Comparison of ENCODE assay signal across 1 cellular context in genomic region chr11:61161190-61162091, GRCh38.
TF ChIP-seq lines count a peak whose summit lies in the region.

VPS37C (minus strand) TSS chr11:61161426; CDS start chr11:61138829, 22,597 bp downstream.

TF ChIP-seq in K562, 482 proteins besides CTCF, POLR2A, EP300 and RAD21 (continued from another document and continues in another):
- TF ChIP-seq AFF1 (IDR thresholded peaks at IDR 0.05; ENCODE audit: low read depth in 1 of 2, partially characterized antibody in 2 of 2) (no peak), TBP (optimal IDR thresholded peaks at IDR 0.05; ENCODE audit: low read depth, low read length) (peak; percentile 61), CSDE1 (IDR thresholded peaks at IDR 0.05) (no peak), PYGO2 (tag; IDR thresholded peaks at IDR 0.05) (no peak), BRF1 (IDR thresholded peaks at IDR 0.05; ENCODE audit: borderline replicate concordance, extremely low read depth, insufficient read length) (no peak), MEIS2 (IDR thresholded peaks at IDR 0.05; ENCODE audit: partially characterized antibody) (no peak), ZNF707 (CRISPR knock-in tag; conservative IDR thresholded peaks at IDR 0.05) (no peak), MEF2D (tag; conservative IDR thresholded peaks at IDR 0.05; ENCODE audit: low read depth) (no peak), ELK3 (CRISPR knock-in tag; IDR thresholded peaks at IDR 0.05) (no peak), JUN (IDR thresholded peaks at IDR 0.05; ENCODE audit: borderline replicate concordance, low read depth, low read length) (no peak), JUN (CRISPR knock-in tag; IDR thresholded peaks at IDR 0.05; ENCODE audit: borderline replicate concordance) (no peak), ZNF165 (CRISPR knock-in tag; IDR thresholded peaks at IDR 0.05; ENCODE audit: borderline replicate concordance) (no peak), CHD7 (IDR thresholded peaks at IDR 0.05; ENCODE audit: low read depth, low read length) (no peak), CCAR2 (IDR thresholded peaks at IDR 0.05; ENCODE audit: low read depth, low read length) (no peak), ZFP91 (CRISPR knock-in tag; IDR thresholded peaks at IDR 0.05) (no peak), RCOR1 (IDR thresholded peaks at IDR 0.05; ENCODE audit: borderline replicate concordance in 1 of 2, low read depth in 2 of 2, low read length in 2 of 2) (no peak), RBM15 (IDR thresholded peaks at IDR 0.05; ENCODE audit: insufficient read depth, low read length) (no peak), CHD4 (IDR thresholded peaks at IDR 0.05; ENCODE audit: insufficient read depth, insufficient replicate concordance, low read depth, low read length, poor library complexity, severe bottlenecking) (no peak), RUNX1 (IDR thresholded peaks at IDR 0.05; ENCODE audit: low read depth) (no peak), MEF2A (IDR thresholded peaks at IDR 0.05; ENCODE audit: control insufficient read depth, low read depth, low read length) (no peak), LEF1 (IDR thresholded peaks at IDR 0.05) (no peak), DDX20 (tag; IDR thresholded peaks at IDR 0.05; ENCODE audit: low read depth) (no peak), ZNF232 (CRISPR knock-in tag; IDR thresholded peaks at IDR 0.05) (no peak; the same call in 1 of the 2 replicates), ZNF76 (CRISPR knock-in tag; IDR thresholded peaks at IDR 0.05; ENCODE audit: borderline replicate concordance) (no peak), GTF2E2 (tag; IDR thresholded peaks at IDR 0.05) (peak; percentile 63; the same call in 1 of the 2 replicates), POU5F1 (IDR thresholded peaks at IDR 0.05; ENCODE audit: borderline replicate concordance, low read depth, low read length, partially characterized antibody) (no peak), ZNF699 (CRISPR knock-in tag; IDR thresholded peaks at IDR 0.05; ENCODE audit: insufficient replicate concordance) (no peak), ZFX (CRISPR knock-in tag; IDR thresholded peaks at IDR 0.05) (peak; percentile 75), RBM39 (optimal IDR thresholded peaks at IDR 0.05; ENCODE audit: low read depth, low read length) (no peak), SIRT6 (IDR thresholded peaks at IDR 0.05; ENCODE audit: low read depth, low read length) (no peak), SMARCA4 (IDR thresholded peaks at IDR 0.05) (no peak), GABPB2 (CRISPR knock-in tag; conservative IDR thresholded peaks at IDR 0.05) (no peak), SETDB1 (IDR thresholded peaks at IDR 0.05; ENCODE audit: low read length) (no peak), CTCFL (IDR thresholded peaks at IDR 0.05; ENCODE audit: borderline replicate concordance, insufficient read depth, low read depth, low read length, poor library complexity, severe bottlenecking) (no peak), SRSF1 (IDR thresholded peaks at IDR 0.05; ENCODE audit: low read depth, low read length) (no peak), LCOR (CRISPR knock-in tag; IDR thresholded peaks at IDR 0.05) (no peak), GATAD2A (IDR thresholded peaks at IDR 0.05) (peak; percentile 68; the same call in 1 of the 2 replicates), PURB (CRISPR knock-in tag; IDR thresholded peaks at IDR 0.05; ENCODE audit: low read depth) (no peak), MTA3 (IDR thresholded peaks at IDR 0.05; ENCODE audit: borderline replicate concordance) (peak; percentile 86), GTF2B (IDR thresholded peaks at IDR 0.05; ENCODE audit: extremely low read depth, insufficient read length) (no peak), ZBTB17 (CRISPR knock-in tag; IDR thresholded peaks at IDR 0.05) (no peak; the same call in 1 of the 2 replicates), FOXM1 (IDR thresholded peaks at IDR 0.05; ENCODE audit: low read depth) (no peak), FOXM1 (CRISPR knock-in tag; IDR thresholded peaks at IDR 0.05; ENCODE audit: low read depth) (no peak; the same call in 1 of the 2 replicates), NFYB (IDR thresholded peaks at IDR 0.05; ENCODE audit: extremely low read depth, insufficient read length) (peak; percentile 68)
